Comparison of ENCODE assay signal across 16 cellular contexts in the genomic region with DNA sequence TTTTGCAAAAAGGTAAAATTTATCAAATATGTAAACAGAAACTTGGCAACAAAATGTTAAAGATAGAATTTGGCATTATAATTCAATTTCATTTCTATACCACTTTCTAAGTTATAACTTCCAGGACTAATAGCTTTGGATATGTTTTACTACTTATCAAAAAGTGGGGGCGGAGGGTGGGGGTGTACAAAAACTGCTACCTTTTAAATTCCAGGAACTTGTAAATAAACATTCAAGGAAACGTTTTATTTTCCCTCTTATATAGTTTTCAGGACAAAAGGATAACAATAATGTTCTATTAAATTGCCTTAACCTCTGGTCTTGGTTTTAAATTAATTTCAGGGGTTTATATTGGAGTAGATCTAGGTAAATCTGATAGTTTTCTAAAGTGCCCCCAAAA.
DNase-seq lines count a peak whose midpoint lies in the region; ATAC-seq, FAIRE-seq and TF ChIP-seq lines count a peak whose summit lies in the region.
"Had no signal": no experiment of that assay in that cellular context is flagged by ENCODE, and none has a peak within 500 bp of the region (broad histone marks: within the 10 kb centered on the region; RNA-seq: fewer than 3 reads in every experiment).

No MANE protein-coding gene starts in this region.

- no peak overlapping the region for H2AK9ac ChIP-seq in IMR-90 (replicated peaks; ENCODE audit: low read depth, low read length, poor library complexity)

- H3K9ac ChIP-seq in IMR-90 (ENCODE audit: low read depth, low read length) (no peak overlapping the region; the same call in 1 of the 2 replicates), mesenchymal stem cell (ENCODE audit: low read length) (peak overlapping the region; percentile 95)

- H3K23ac ChIP-seq in IMR-90 (ENCODE audit: low read depth, low read length) (no peak overlapping the region), mesenchymal stem cell (ENCODE audit: low read length in 2 of 2) (no peak overlapping the region)

- dilution Hi-C loops in IMR-90 (cut with HindIII; ENCODE audit: low sequenced_read_pairs, unreplicated experiment) = no loop called here

- no TSS peak for BruUV-seq in IMR-90 (replicated peaks; lab: Mats Ljungman, UMichigan)

- H2BK5ac ChIP-seq in IMR-90 (ENCODE audit: low read depth, low read length, poor library complexity, severe bottlenecking) (no peak overlapping the region), mesenchymal stem cell (ENCODE audit: low read depth, low read length, poor library complexity, severe bottlenecking) (no peak overlapping the region)

- H3K36me3 ChIP-seq in IMR-90 (ENCODE audit: control insufficient read depth, insufficient read depth, low read length) (peaks cover 19% of the 10 kb centered on the region), mesenchymal stem cell (ENCODE audit: control insufficient read depth in 1 of 2, insufficient read depth in 2 of 2, low read depth in 1 of 2, low read length in 2 of 2) (peaks cover 3 to 30% of the 10 kb centered on the region in 2 experiments), suprapubic skin (peaks cover 18% of the 10 kb centered on the region), small intestine (ENCODE audit: control insufficient read depth in 2 of 2, insufficient read depth in 2 of 2, low read length in 2 of 2) (peaks cover 0 to 6% of the 10 kb centered on the region in 2 donors)

- peaks cover 8% of the 10 kb centered on the region; the same call in 1 of the 2 replicates for H4K20me1 ChIP-seq in IMR-90 (ENCODE audit: insufficient read depth, low read length)

- peaks cover 39 to 66% of the 10 kb centered on the region in 2 experiments for H3K79me1 ChIP-seq in IMR-90 (ENCODE audit: low read depth in 1 of 2, low read length in 2 of 2)
- peaks cover 12% of the 10 kb centered on the region for H3K79me1 ChIP-seq in mesenchymal stem cell (replicated peaks; ENCODE audit: low read length, poor library complexity, severe bottlenecking)

- no peak for TF ChIP-seq EP300 in suprapubic skin (IDR thresholded peaks at IDR 0.05)

- H2AFZ ChIP-seq in IMR-90 (replicated peaks; ENCODE audit: low read length, poor library complexity) (no peak overlapping the region), mesenchymal stem cell (ENCODE audit: low read depth, low read length) (no peak overlapping the region)

- H3K18ac ChIP-seq in IMR-90 (ENCODE audit: low read depth, low read length) = no peak overlapping the region
- H3K18ac ChIP-seq in mesenchymal stem cell (ENCODE audit: low read depth in 1 of 2, low read length in 2 of 2) = no peak overlapping the region

- H2BK15ac ChIP-seq in IMR-90 (ENCODE audit: low read depth, low read length) = no peak overlapping the region
- H2BK15ac ChIP-seq in mesenchymal stem cell (ENCODE audit: low read depth, poor library complexity, severe bottlenecking) = no peak overlapping the region

- H3K27me3 ChIP-seq in IMR-90 (ENCODE audit: control insufficient read depth, insufficient read depth, low read length) (no peaks in the 10 kb centered on the region), dorsolateral prefrontal cortex (no peaks in the 10 kb centered on the region), mesenchymal stem cell (ENCODE audit: control insufficient read depth in 1 of 2, insufficient read depth in 1 of 2, low read length in 2 of 2) (no peaks in the 10 kb centered on the region), suprapubic skin (no peaks in the 10 kb centered on the region), small intestine (ENCODE audit: control insufficient read depth in 2 of 2, insufficient read depth in 2 of 2, low read length in 2 of 2) (no peaks in the 10 kb centered on the region)

- H4K91ac ChIP-seq in IMR-90 (ENCODE audit: insufficient read depth, low read depth, low read length) (no peak overlapping the region), mesenchymal stem cell (ENCODE audit: low read length) (no peak overlapping the region)

- CTCF ChIA-PET in IMR-90 (lab: Yijun Ruan, JAX) = interaction anchor here (0.8 kb wide), 1 partner anchor 10 kb away, joined by 3 read pairs; no protein-coding TSS in a partner anchor

- H2BK20ac ChIP-seq in IMR-90 (ENCODE audit: low read depth, low read length) = no peak overlapping the region

- H3K14ac ChIP-seq in IMR-90 (replicated peaks; ENCODE audit: low read depth, low read length) (no peak overlapping the region), mesenchymal stem cell (ENCODE audit: low read length in 2 of 2) (no peak overlapping the region)

- no peak overlapping the region for H3K56ac ChIP-seq in IMR-90 (ENCODE audit: extremely low read depth, insufficient read depth, low read length)

- DNase-seq in IMR-90 (no peak), dorsolateral prefrontal cortex (no peak), mesenchymal stem cell (no peak), suprapubic skin (ENCODE audit: low spot score in 2 of 2) (no peak), small intestine (no peak), NCI-H1694 (lab: John Stamatoyannopoulos, UW) (no peak), DMS 273 (lab: John Stamatoyannopoulos, UW; ENCODE audit: unreplicated experiment) (no peak), Ammon's horn (ENCODE audit: low spot score) (no peak)
- DNase-seq: activated CD4-positive, CD25-positive, alpha-beta regulatory T cell treated with anti-CD3 and anti-CD28 coated beads, Interleukin-2, amount 50 U/mL, for 72 hours; activated naive CD4-positive, alpha-beta T cell treated with anti-CD3 and anti-CD28 coated beads for 36 hours; effector CD8-positive, alpha-beta T cell; NCI-H2081 treated with DMSO at 0.1 percent for 48 hours; NCI-H748 treated with DMSO at 0.1 percent for 48 hours had no signal

- no peak for FAIRE-seq in small intestine (lab: Jason Lieb, UNC)
- FAIRE-seq: bronchial epithelial cell, D721Med, HTR-8/SVneo had no signal

- H2BK120ac ChIP-seq in IMR-90 (ENCODE audit: low read depth, low read length) (no peak overlapping the region), mesenchymal stem cell (ENCODE audit: low read depth, low read length) (no peak overlapping the region)

- POLR2A ChIA-PET in IMR-90 (lab: Charles Lee; ENCODE audit: unreplicated experiment) = no interaction called here

- TF ChIP-seq RAD21 in IMR-90 (IDR thresholded peaks at IDR 0.05; ENCODE audit: low read length) = no peak

- TF ChIP-seq POLR2A in IMR-90 (IDR thresholded peaks at IDR 0.05; ENCODE audit: low read depth, low read length) (no peak), suprapubic skin (IDR thresholded peaks at IDR 0.05) (no peak)

- no peak overlapping the region for H2AK5ac ChIP-seq in IMR-90 (ENCODE audit: low read depth, low read length)
- H2AK5ac ChIP-seq in mesenchymal stem cell (ENCODE audit: low read length, severe bottlenecking) = no peak overlapping the region

- intact Hi-C loops in IMR-90 (cut with micrococcal nuclease) (no loop called here), dorsolateral prefrontal cortex (cut with DNase I) (no loop called here)

- H3K4me2 ChIP-seq in IMR-90 (ENCODE audit: low read depth, low read length) (peak overlapping the region; percentile 65; the same call in 1 of the 2 replicates), mesenchymal stem cell (ENCODE audit: low read length, poor library complexity, severe bottlenecking) (no peak overlapping the region)

- H3K9me3 ChIP-seq in IMR-90 (ENCODE audit: control insufficient read depth, insufficient read depth, low read length) (no peaks in the 10 kb centered on the region), mesenchymal stem cell (ENCODE audit: control insufficient read depth, low read length) (no peaks in the 10 kb centered on the region), suprapubic skin (no peaks in the 10 kb centered on the region), small intestine (ENCODE audit: control insufficient read depth, low read depth) (no peaks in the 10 kb centered on the region)

- H4K8ac ChIP-seq in IMR-90 (ENCODE audit: low read depth in 2 of 2, low read length in 2 of 2) (no peak overlapping the region), mesenchymal stem cell (ENCODE audit: low read length) (no peak overlapping the region)

- H3K27ac ChIP-seq in IMR-90 (ENCODE audit: insufficient read depth, low read length) (no peak overlapping the region), dorsolateral prefrontal cortex (peak overlapping the region in 32 of 59 donors; percentile 4 to 93 (median 83)), mesenchymal stem cell (ENCODE audit: low read length, poor library complexity, severe bottlenecking) (no peak overlapping the region), suprapubic skin (peak overlapping the region; percentile 96), small intestine (ENCODE audit: low read depth in 1 of 2, low read length in 1 of 2) (no peak overlapping the region)

- no peak for ATAC-seq in IMR-90 (ENCODE audit: low read depth)

- no peak overlapping the region for H4K5ac ChIP-seq in IMR-90 (ENCODE audit: low read depth, low read length)

- H3K4me1 ChIP-seq in IMR-90 (ENCODE audit: control insufficient read depth, insufficient read depth, low read length) = peaks cover 7% of the 10 kb centered on the region
- peaks cover 6% of the 10 kb centered on the region for H3K4me1 ChIP-seq in mesenchymal stem cell (ENCODE audit: control insufficient read depth, insufficient read depth, low read depth, low read length)
- H3K4me1 ChIP-seq in suprapubic skin = peaks cover 62% of the 10 kb centered on the region
- H3K4me1 ChIP-seq in small intestine (ENCODE audit: control insufficient read depth in 2 of 2, insufficient read depth in 1 of 2, low read depth in 1 of 2, low read length in 1 of 2) = peaks cover 3 to 4% of the 10 kb centered on the region in 2 donors

- no peak for TF ChIP-seq CTCF in IMR-90 (conservative IDR thresholded peaks at IDR 0.05; ENCODE audit: low read depth, low read length)
- no peak for TF ChIP-seq CTCF in dorsolateral prefrontal cortex (IDR thresholded peaks at IDR 0.05 in 54 of 56, conservative IDR thresholded peaks at IDR 0.05 in 2 of 56; ENCODE audit: low read depth in 1 of 56, partially characterized antibody in 56 of 56)
- no peak for TF ChIP-seq CTCF in suprapubic skin (IDR thresholded peaks at IDR 0.05)

- no peak overlapping the region for H2BK12ac ChIP-seq in mesenchymal stem cell (ENCODE audit: low read length in 2 of 2)

- no peak overlapping the region for H3K4ac ChIP-seq in IMR-90 (ENCODE audit: low read depth, low read length)
- H3K4ac ChIP-seq in mesenchymal stem cell (ENCODE audit: low read depth in 1 of 2, low read length in 2 of 2) = no peak overlapping the region

- H3K4me3 ChIP-seq in IMR-90 (ENCODE audit: insufficient read depth, low read depth, low read length) (0 out of 2 replicates have a peak overlapping the region, but pooled peaks have one; percentile 7), dorsolateral prefrontal cortex (peak overlapping the region in 17 of 59 donors; percentile 1 to 74 (median 66)), mesenchymal stem cell (ENCODE audit: insufficient read depth in 1 of 2, low read depth in 1 of 2, low read length in 2 of 2) (no peak overlapping the region), suprapubic skin (peak overlapping the region; percentile 67), small intestine (ENCODE audit: low read depth in 1 of 2, low read length in 2 of 2) (no peak overlapping the region)

- WGBS in IMR-90 (ENCODE audit: extremely low coverage in 2 of 2, insufficient read length in 1 of 2), 2 experiments = no CpG with 5 or more reads among the region's 2 CpGs
- no CpG with 5 or more reads among the region's 2 CpGs for WGBS in mesenchymal stem cell
- WGBS in suprapubic skin = 51% methylated on average over 2 of the region's 2 CpGs
- 29 to 42% (median 38%) methylated on average over 2 of the region's 2 CpGs for WGBS in small intestine, 3 donors

- in situ Hi-C loops in IMR-90 (cut with MboI; ENCODE audit: low sequenced_read_pairs) = no loop called here

- peaks cover 6% of the 10 kb centered on the region for H3K9me1 ChIP-seq in IMR-90 (ENCODE audit: insufficient read depth, low read length)

Comparison
In these comparisons a context has a peak if more than half of its experiments do, and no peak if none do; other contexts are left out.
1. H3K27ac ChIP-seq: peak in dorsolateral prefrontal cortex (32 of 59) and suprapubic skin (single experiment); none in IMR-90 (single experiment), mesenchymal stem cell (single experiment) and small intestine (0 of 2).
2. H3K4me3 ChIP-seq: peak in IMR-90 (single experiment) and suprapubic skin (single experiment); none in mesenchymal stem cell (0 of 2) and small intestine (0 of 2).